21 cellular contexts compared by ENCODE assay signal in genomic region chr11:61486779-61487178, GRCh38. TPM values are rescaled to one million over a fixed set of nuclear protein-coding genes. Genes with fewer than 3 reads are reported as not detected.
DNase-seq lines count a peak whose midpoint lies in the region; ATAC-seq, FAIRE-seq and TF ChIP-seq lines count a peak whose summit lies in the region.
"Had no signal": no experiment of that assay in that cellular context is flagged by ENCODE, and none has a peak within 500 bp of the region (broad histone marks: within the 10 kb centered on the region; RNA-seq: fewer than 3 reads in every experiment).

No MANE protein-coding gene starts in this region.

- TF ChIP-seq CTCF in epithelial cell of esophagus (IDR thresholded peaks at IDR 0.05; ENCODE audit: insufficient read depth, low read depth, low read length, missing control alignments), result no peak
- no peak for TF ChIP-seq CTCF in gastrocnemius medialis (IDR thresholded peaks at IDR 0.05 in 4 of 5, conservative IDR thresholded peaks at IDR 0.05 in 1 of 5)

- intact Hi-C loops in gastrocnemius medialis (cut with DNase I; ENCODE audit: low total_unique reads), result no loop called here

- H3K36me3 ChIP-seq in gastrocnemius medialis, result no peaks in the 10 kb centered on the region
- H3K36me3 ChIP-seq: BLaER1 had no signal

- in situ Hi-C loops in ACHN (cut with HindIII; ENCODE audit: low pct_ligation_motif_present, low pct_unique_long_range_greater_than_20kb, low sequenced_read_pairs) (no loop called here), gastrocnemius medialis (cut with MboI; ENCODE audit: low sequenced_read_pairs in 4 of 4) (no loop called here)

- H3K27ac ChIP-seq in gastrocnemius medialis, result no peak overlapping the region
- H3K27ac ChIP-seq: 22Rv1, BLaER1 had no signal

- peaks cover 0 to 5% of the 10 kb centered on the region in 2 donors for H3K4me1 ChIP-seq in gastrocnemius medialis

- no peak for TF ChIP-seq POLR2A in gastrocnemius medialis (IDR thresholded peaks at IDR 0.05)

- H3K9me3 ChIP-seq in gastrocnemius medialis, result no peaks in the 10 kb centered on the region
- H3K9me3 ChIP-seq: BLaER1 had no signal

- peaks cover 0 to 6% (median 4%) of the 10 kb centered on the region in 3 donors for H3K27me3 ChIP-seq in gastrocnemius medialis
- H3K27me3 ChIP-seq: BLaER1 had no signal

- ATAC-seq in gastrocnemius medialis (no peak), HG03097 (IDR thresholded peaks at IDR 0.05; ENCODE audit: low FRiP score, unreplicated experiment) (no peak)
- ATAC-seq: CD8-positive, alpha-beta T cell; GM12878; Panc1 had no signal

- FAIRE-seq in RCC 7860 (lab: Jason Lieb, UNC), result no peak
- FAIRE-seq: D721Med, GM12878 had no signal

- DNase-seq in DMS53 (lab: John Stamatoyannopoulos, UW), result peak; percentile 72
- DNase-seq in DMS53 treated with DMSO at 0.1 percent for 48 hours (lab: John Stamatoyannopoulos, UW; ENCODE audit: unreplicated experiment), result no peak
- peak; percentile 6 for DNase-seq in RCC 7860 (ENCODE audit: low spot score)
- peak; percentile 34 for DNase-seq in epithelial cell of esophagus (ENCODE audit: low read depth)
- DNase-seq in ACHN, result no peak
- no peak for DNase-seq in gastrocnemius medialis
- DNase-seq in AG08395 (ENCODE audit: low spot score), result no peak
- DNase-seq: CD8-positive, alpha-beta T cell; DND-41; GDM1; NCI-H1436 treated with DMSO at 0.1 percent for 48 hours; NCI-H2029 treated with DMSO at 0.1 percent for 48 hours; NCI-H2171 treated with DMSO at 0.1 percent for 48 hours; NCI-H446 treated with DMSO at 0.1 percent for 48 hours; SHP77 treated with DMSO at 0.1 percent for 48 hours had no signal

- H3K4me3 ChIP-seq in epithelial cell of esophagus (ENCODE audit: low read length) (no peak overlapping the region), gastrocnemius medialis (no peak overlapping the region)
- H3K4me3 ChIP-seq: BLaER1, GM12878 had no signal

RNA-seq across cellular contexts. Expression of gene LRRC10B, which starts 21.8 kb away (rescaled TPM):
- 1 to 10 TPM in 1 of 4 donors, under 1 TPM in 1, not detected in 2; 0.13 to 1.0 TPM for total RNA-seq in gastrocnemius medialis
- total RNA-seq: CD8-positive, alpha-beta T cell; GM12878 had no signal

RNA-seq across cellular contexts. Expression of gene SDHAF2, which starts 56.9 kb away (rescaled TPM):
- 10 to 100 TPM; 32.1 to 84.4 (median 53.8) TPM for total RNA-seq in gastrocnemius medialis

RNA-seq across cellular contexts. Expression of gene CPSF7, which starts 57.0 kb away (rescaled TPM):
- total RNA-seq in gastrocnemius medialis, result 100 to 1,000 TPM in 1 of 4 donors, 10 to 100 TPM in 3; 38.9 to 180 (median 42.5) TPM

Comparison
In these comparisons a context has a peak if more than half of its experiments do, and no peak if none do; other contexts are left out.
1. DNase-seq: peak in DMS53 (single experiment), RCC 7860 (single experiment) and epithelial cell of esophagus (single experiment); none in DMS53 treated with DMSO at 0.1 percent for 48 hours (single experiment), ACHN (single experiment), gastrocnemius medialis (0 of 2) and AG08395 (single experiment).